ENCODE assay signal across 1 cellular context in the genomic region with DNA sequence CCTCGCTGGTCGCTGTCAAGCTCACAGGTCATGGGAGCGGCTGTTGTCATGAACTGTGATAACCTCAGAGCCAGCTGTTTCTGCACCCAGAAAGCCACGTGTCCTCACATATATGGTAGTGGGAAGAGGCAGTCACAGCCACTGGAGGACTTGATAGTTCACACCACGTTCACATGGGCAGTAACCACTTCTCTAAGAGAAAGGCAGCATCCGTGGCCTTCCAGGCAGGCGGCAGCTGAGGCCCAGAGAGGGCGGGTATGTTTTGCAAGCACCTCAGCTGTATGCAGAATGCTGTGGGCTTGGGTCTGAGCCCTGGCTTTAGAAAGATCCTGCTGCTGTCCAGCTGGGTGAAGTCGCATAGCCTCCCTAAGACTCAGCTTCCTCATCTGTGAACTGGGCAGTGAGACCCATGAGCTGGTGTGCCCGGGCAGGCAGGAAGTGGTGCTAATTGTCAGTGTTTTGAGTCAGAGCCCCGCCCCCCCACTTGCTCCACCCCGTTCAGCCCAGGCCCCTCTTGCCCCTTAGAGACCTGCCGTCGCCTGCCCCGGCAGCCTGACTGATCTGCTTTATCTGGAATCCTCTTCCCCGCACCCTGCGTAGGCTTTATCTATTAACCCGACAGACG.
A peak's percentile ranks its signal among the peaks of the same experiment; 100 is the strongest.
TF ChIP-seq lines count a peak whose summit lies in the region.

No MANE protein-coding gene starts in this region.

TF ChIP-seq in HepG2, 621 proteins besides CTCF, POLR2A, EP300 and RAD21:
- TF ChIP-seq HDAC6 (IDR thresholded peaks at IDR 0.05; ENCODE audit: low read depth, low read length) (no peak), ZNF747 (CRISPR knock-in tag; IDR thresholded peaks at IDR 0.05; ENCODE audit: borderline replicate concordance) (no peak), AGO2 (optimal IDR thresholded peaks at IDR 0.05; ENCODE audit: low read depth, low read length) (peak; percentile 7), ZNF260 (CRISPR knock-in tag; IDR thresholded peaks at IDR 0.05; ENCODE audit: borderline replicate concordance, low read depth) (no peak)
- TF ChIP-seq, protein P1, sequence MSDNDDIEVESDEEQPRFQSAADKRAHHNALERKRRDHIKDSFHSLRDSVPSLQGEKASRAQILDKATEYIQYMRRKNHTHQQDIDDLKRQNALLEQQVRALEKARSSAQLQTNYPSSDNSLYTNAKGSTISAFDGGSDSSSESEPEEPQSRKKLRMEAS (IDR thresholded peaks at IDR 0.05) = no peak
